Comparison of ENCODE assay signal across 8 cellular contexts in genomic region chr3:10116138-10116460, GRCh38. TPM values are rescaled to one million over a fixed set of nuclear protein-coding genes. Genes with fewer than 3 reads are reported as not detected.
DNase-seq lines count a peak whose midpoint lies in the region; ATAC-seq, FAIRE-seq and TF ChIP-seq lines count a peak whose summit lies in the region.

No MANE protein-coding gene starts in this region.

- POLR2A ChIA-PET in MCF 10A (lab: Yijun Ruan, JAX), result interaction anchor here (0.6 to 2.1 kb wide), 9 partner anchors 26 to 132 kb away, joined by 3 to 10 read pairs (median 4); partner anchors contain the start of genes TATDN2 and VHL

- BruUV-seq in MCF 10A (replicated peaks; lab: Mats Ljungman, UMichigan), result no TSS peak

- no peaks in the 10 kb centered on the region for H3K27me3 Mint-ChIP-seq in MCF 10A (ENCODE audit: insufficient read depth, unreplicated experiment)

- in situ Hi-C loops in transverse colon (cut with MboI; ENCODE audit: low pct_ligation_motif_present in 1 of 4, low pct_unique_long_range_greater_than_20kb in 1 of 4, low sequenced_read_pairs in 3 of 4), result no loop called here

- TF ChIP-seq POLR2A in transverse colon (IDR thresholded peaks at IDR 0.05), result no peak

- H3K4me3 Mint-ChIP-seq in MCF 10A (ENCODE audit: unreplicated experiment), result peak overlapping the region; percentile 94

- peak; percentile 18 for ATAC-seq in GM19438 (IDR thresholded peaks at IDR 0.05; ENCODE audit: low read depth, unreplicated experiment)

- FAIRE-seq in frontal cortex (lab: Jason Lieb, UNC), result no peak

- TF ChIP-seq EP300 in transverse colon (IDR thresholded peaks at IDR 0.05; ENCODE audit: low read depth), result no peak

- DNase-seq in AG08395 (ENCODE audit: low spot score), result peak; percentile 40
- peak; percentile 17 for DNase-seq in MG63
- peak; percentile 23 for DNase-seq in MCF 10A (ENCODE audit: unreplicated experiment)
- no peak for DNase-seq in transverse colon
- DNase-seq in NCI-H446 (lab: John Stamatoyannopoulos, UW), result no peak
- DNase-seq in frontal cortex (ENCODE audit: low spot score in 2 of 2), result no peak

- H3K4me3 ChIP-seq in MG63 (peak overlapping the region; percentile 79), liver (ENCODE audit: low read depth in 1 of 3, low read length in 3 of 3) (peak overlapping the region; percentile 80 to 82 (median 81)), transverse colon (peak overlapping the region; percentile 74 to 88 (median 75))

- CTCF ChIA-PET in MCF 10A (lab: Yijun Ruan, JAX), result interaction anchor here (0.7 to 0.9 kb wide), 3 partner anchors 33 to 199 kb away, joined by 3 read pairs; partner anchors contain the start of gene IL17RC

- H3K36me3 Mint-ChIP-seq in MCF 10A (ENCODE audit: insufficient read depth, unreplicated experiment), result peaks cover 24% of the 10 kb centered on the region

- H3K27ac Mint-ChIP-seq in MCF 10A (ENCODE audit: low read depth, unreplicated experiment), result peak overlapping the region; percentile 94

- TF ChIP-seq RAD21 in liver (IDR thresholded peaks at IDR 0.05), result no peak

- peaks cover 7% of the 10 kb centered on the region for H3K4me1 Mint-ChIP-seq in MCF 10A (ENCODE audit: insufficient read depth, unreplicated experiment)

- intact Hi-C loops in MCF 10A (cut with micrococcal nuclease) (no loop called here), transverse colon (cut with DNase I; ENCODE audit: low total_unique reads) (no loop called here)

- WGBS in liver, result under 1% methylated on average over 10 of the region's 10 CpGs
- 0% methylated on average over 4 to 10 of the region's 10 CpGs for WGBS in transverse colon (ENCODE audit: low coverage in 1 of 2), 2 donors

- H3K9me3 ChIP-seq in MG63 (no peaks in the 10 kb centered on the region), liver (ENCODE audit: control insufficient read depth in 4 of 4, low read length in 3 of 4) (no peaks in the 10 kb centered on the region), transverse colon (no peaks in the 10 kb centered on the region)

- H3K9me3 Mint-ChIP-seq in MCF 10A (ENCODE audit: unreplicated experiment), result no peaks in the 10 kb centered on the region

- peak overlapping the region; percentile 1 to 70 for H3K9ac ChIP-seq in liver (ENCODE audit: low read depth in 1 of 2, low read length in 2 of 2)

- H3K27me3 ChIP-seq in MG63 (no peaks in the 10 kb centered on the region), liver (ENCODE audit: control insufficient read depth in 4 of 4, insufficient read depth in 4 of 4, low read length in 3 of 4) (no peaks in the 10 kb centered on the region), transverse colon (no peaks in the 10 kb centered on the region)

- H3K36me3 ChIP-seq in MG63 (no peaks in the 10 kb centered on the region), liver (ENCODE audit: control insufficient read depth in 4 of 4, insufficient read depth in 3 of 4, low read depth in 1 of 4, low read length in 3 of 4) (peaks cover 0 to 4% (median 1%) of the 10 kb centered on the region in 4 donors), transverse colon (no peaks in the 10 kb centered on the region)

- H3K4me1 ChIP-seq in liver (ENCODE audit: control insufficient read depth in 4 of 4, insufficient read depth in 4 of 4, low read length in 3 of 4), result peaks cover 3 to 12% (median 10%) of the 10 kb centered on the region in 4 donors
- peaks cover 6 to 23% (median 16%) of the 10 kb centered on the region in 4 donors for H3K4me1 ChIP-seq in transverse colon

- H3K27ac ChIP-seq in liver (ENCODE audit: low read depth in 1 of 2, low read length in 2 of 2), result peak overlapping the region; percentile 43 to 68
- H3K27ac ChIP-seq in transverse colon, result peak overlapping the region; percentile 82 to 87 (median 86)

- TF ChIP-seq CTCF in MCF 10A (IDR thresholded peaks at IDR 0.05; ENCODE audit: unreplicated experiment) (no peak), liver (IDR thresholded peaks at IDR 0.05; ENCODE audit: low read depth, low read length, missing input control) (no peak), transverse colon (IDR thresholded peaks at IDR 0.05) (no peak)

TF ChIP-seq in liver, 16 proteins besides CTCF, POLR2A, EP300 and RAD21:
- TF ChIP-seq GABPA (IDR thresholded peaks at IDR 0.05 in 1 of 2, conservative IDR thresholded peaks at IDR 0.05 in 1 of 2) (no peak), REST (IDR thresholded peaks at IDR 0.05) (no peak), SP1 (IDR thresholded peaks at IDR 0.05) (no peak), FOXA1 (IDR thresholded peaks at IDR 0.05) (no peak), JUND (IDR thresholded peaks at IDR 0.05) (no peak), TAF1 (conservative IDR thresholded peaks at IDR 0.05) (no peak), MAX (IDR thresholded peaks at IDR 0.05) (no peak), HNF4G (IDR thresholded peaks at IDR 0.05) (no peak), HNF4A (conservative IDR thresholded peaks at IDR 0.05) (no peak)
- TF ChIP-seq, protein P1, sequence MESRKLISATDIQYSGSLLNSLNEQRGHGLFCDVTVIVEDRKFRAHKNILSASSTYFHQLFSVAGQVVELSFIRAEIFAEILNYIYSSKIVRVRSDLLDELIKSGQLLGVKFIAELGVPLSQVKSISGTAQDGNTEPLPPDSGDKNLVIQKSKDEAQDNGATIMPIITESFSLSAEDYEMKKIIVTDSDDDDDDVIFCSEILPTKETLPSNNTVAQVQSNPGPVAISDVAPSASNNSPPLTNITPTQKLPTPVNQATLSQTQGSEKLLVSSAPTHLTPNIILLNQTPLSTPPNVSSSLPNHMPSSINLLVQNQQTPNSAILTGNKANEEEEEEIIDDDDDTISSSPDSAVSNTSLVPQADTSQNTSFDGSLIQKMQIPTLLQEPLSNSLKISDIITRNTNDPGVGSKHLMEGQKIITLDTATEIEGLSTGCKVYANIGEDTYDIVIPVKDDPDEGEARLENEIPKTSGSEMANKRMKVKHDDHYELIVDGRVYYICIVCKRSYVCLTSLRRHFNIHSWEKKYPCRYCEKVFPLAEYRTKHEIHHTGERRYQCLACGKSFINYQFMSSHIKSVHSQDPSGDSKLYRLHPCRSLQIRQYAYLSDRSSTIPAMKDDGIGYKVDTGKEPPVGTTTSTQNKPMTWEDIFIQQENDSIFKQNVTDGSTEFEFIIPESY (IDR thresholded peaks at IDR 0.05), result no peak

RNA-seq across cellular contexts. Expression of gene BRK1, which starts 0.6 kb away (rescaled TPM):
- 45.8 and 58.1 TPM in 2 replicates for total RNA-seq in MG63 (2014; rRNA removed; shearing (Covaris generic); ENCODE audit: low replicate concordance)
- total RNA-seq in MCF 10A (2022) (78.5 and 82.5 TPM in 2 replicates), liver (10 to 100 TPM; 28.3 to 56.2 TPM), transverse colon (10 to 100 TPM; 37.0 to 88.8 (median 72.5) TPM), frontal cortex (92.9 TPM)
- polyA plus RNA-seq in liver, result 10 to 100 TPM; 79.6 to 82.2 TPM

RNA-seq across cellular contexts. Expression of gene FANCD2OS, which starts 8.0 kb away (rescaled TPM):
- total RNA-seq in MG63 (2014; rRNA removed; shearing (Covaris generic); ENCODE audit: low replicate concordance), result not detected in 2 replicates
- total RNA-seq in MCF 10A (2022) (not detected in 2 replicates), liver (not detected), transverse colon (not detected), frontal cortex (not detected)
- polyA plus RNA-seq in liver, result not detected

RNA-seq across cellular contexts. Expression of gene VHL, which starts 25.5 kb away (rescaled TPM):
- total RNA-seq in MG63 (2014; rRNA removed; shearing (Covaris generic); ENCODE audit: low replicate concordance), result 16.7 and 21.6 TPM in 2 replicates
- total RNA-seq in MCF 10A (2022) (50.9 and 54.6 TPM in 2 replicates), liver (10 to 100 TPM; 28.3 to 33.6 TPM), transverse colon (10 to 100 TPM; 23.9 to 48.4 (median 34.6) TPM), frontal cortex (123 TPM)
- polyA plus RNA-seq in liver, result 1 to 10 TPM; 5.6 to 8.3 TPM

RNA-seq across cellular contexts. Expression of gene IRAK2, which starts 48.6 kb away (rescaled TPM):
- total RNA-seq in MG63 (2014; rRNA removed; shearing (Covaris generic); ENCODE audit: low replicate concordance), result 5.0 and 6.1 TPM in 2 replicates
- 6.0 and 7.0 TPM in 2 replicates for total RNA-seq in MCF 10A (2022)
- total RNA-seq in liver, result 1 to 10 TPM; 7.1 to 9.3 TPM
- 1 to 10 TPM; 2.7 to 4.6 TPM for polyA plus RNA-seq in liver
- 1 to 10 TPM in 3 of 4 donors, under 1 TPM in 1; 0.20 to 4.9 (median 3.4) TPM for total RNA-seq in transverse colon
- total RNA-seq in frontal cortex, result 3.3 TPM

Comparison
In these comparisons a context has a peak if more than half of its experiments do, and no peak if none do; other contexts are left out.
1. DNase-seq: peak in AG08395 (single experiment), MG63 (single experiment) and MCF 10A (single experiment); none in transverse colon (single experiment), NCI-H446 (0 of 2) and frontal cortex (0 of 2).
2. Peak in every context shown above with its lines, with median percentiles within 50 percentile points of each other: H3K4me3 ChIP-seq.